11 cellular contexts compared by ENCODE assay signal in the genomic region with DNA sequence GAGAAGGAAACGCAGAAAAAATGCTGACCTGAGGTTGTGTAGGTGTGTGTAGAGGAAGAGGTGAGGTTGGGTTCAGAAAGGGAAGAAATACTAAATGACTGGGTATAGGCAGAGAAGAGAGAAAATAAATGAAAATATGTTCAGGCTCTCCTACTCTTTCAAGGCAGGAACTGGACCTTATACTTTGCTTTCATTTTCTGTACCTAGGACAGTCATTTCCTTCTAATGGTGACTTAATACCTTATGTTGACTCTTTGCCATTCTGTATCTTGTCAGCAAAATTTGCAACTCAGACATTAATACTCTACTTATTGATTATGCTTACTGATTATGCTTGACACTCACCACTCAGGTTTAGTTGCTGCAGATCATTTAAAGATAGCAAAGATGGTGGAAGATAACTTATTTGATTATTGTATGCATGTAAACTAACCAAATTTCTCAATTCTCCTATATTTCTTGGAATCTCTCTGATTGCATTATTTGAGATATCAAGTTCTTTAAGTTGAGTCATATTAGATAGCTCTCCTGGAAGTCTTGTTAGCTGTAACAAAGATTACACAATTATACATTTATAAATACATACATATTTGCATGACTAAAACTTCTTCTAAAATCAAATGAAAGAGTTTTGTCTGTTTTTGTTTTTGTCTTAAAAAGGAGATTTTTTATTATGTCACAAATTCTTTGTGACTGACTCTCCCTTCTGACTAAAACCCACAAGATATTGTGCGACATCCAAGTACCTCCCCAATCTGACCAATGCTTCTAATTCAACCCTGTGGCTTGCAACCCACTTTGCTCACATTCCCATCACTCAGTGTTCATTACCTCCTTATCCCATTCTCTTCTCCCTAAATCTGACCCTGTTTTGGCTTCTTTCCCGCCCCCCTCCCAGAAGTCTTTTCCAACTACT. TPM values are rescaled to one million over a fixed set of nuclear protein-coding genes. Genes with fewer than 3 reads are reported as not detected.
DNase-seq lines count a peak whose midpoint lies in the region; ATAC-seq and TF ChIP-seq lines count a peak whose summit lies in the region.
"Had no signal": no experiment of that assay in that cellular context is flagged by ENCODE, and none has a peak within 500 bp of the region (broad histone marks: within the 10 kb centered on the region; RNA-seq: fewer than 3 reads in every experiment).

No MANE protein-coding gene starts in this region.

- H3K27ac ChIP-seq in MM.1S (ENCODE audit: low read length) (no peak overlapping the region), left lung (no peak overlapping the region)

- no peaks in the 10 kb centered on the region for H4K20me1 ChIP-seq in MM.1S (ENCODE audit: insufficient read depth, low read length)

- no peak overlapping the region for H3K4me3 ChIP-seq in MM.1S (ENCODE audit: low read length)
- H3K4me3 ChIP-seq in left lung, result no peak overlapping the region

- peak overlapping the region; percentile 52 for H3K27ac Mint-ChIP-seq in HFFc6

- peak overlapping the region; percentile 18; the same call in 1 of the 2 replicates for H3K4me2 ChIP-seq in MM.1S (ENCODE audit: low read depth, low read length)

- H3K79me2 ChIP-seq in MM.1S (ENCODE audit: low read length), result no peaks in the 10 kb centered on the region

- no peaks in the 10 kb centered on the region for H3K36me3 Mint-ChIP-seq in HFFc6 (ENCODE audit: low read depth)

- intact Hi-C loops in left lung (cut with DNase I), result no loop called here

- no peaks in the 10 kb centered on the region for H3F3A ChIP-seq in MM.1S (ENCODE audit: insufficient read depth, low read length)

- no peaks in the 10 kb centered on the region for H3K9me3 ChIP-seq in MM.1S (replicated peaks; ENCODE audit: insufficient read depth, low read length)
- H3K9me3 ChIP-seq in left lung, result no peaks in the 10 kb centered on the region

- H3K27me3 Mint-ChIP-seq in HFFc6 (ENCODE audit: insufficient read depth), result peaks cover 4% of the 10 kb centered on the region; the same call in 1 of the 2 replicates

- TF ChIP-seq CTCF in HFFc6 (IDR thresholded peaks at IDR 0.05) (no peak), MM.1S (IDR thresholded peaks at IDR 0.05; ENCODE audit: low read length) (no peak), left lung (IDR thresholded peaks at IDR 0.05) (no peak)

- no peak overlapping the region for H3K9ac ChIP-seq in MM.1S (ENCODE audit: low read length)

- ATAC-seq in GM18511 (IDR thresholded peaks at IDR 0.05; ENCODE audit: unreplicated experiment) (peak; percentile 82), left lung (peak; percentile 53)
- ATAC-seq: esophagus mucosa, Panc1 had no signal

- peak overlapping the region; percentile 68 for H2AFZ ChIP-seq in MM.1S (ENCODE audit: low read length)

- no peaks in the 10 kb centered on the region for H3K9me2 ChIP-seq in MM.1S (replicated peaks; ENCODE audit: insufficient read depth, low read length)

- H3K9me3 Mint-ChIP-seq in HFFc6, result no peaks in the 10 kb centered on the region

- peaks cover 3% of the 10 kb centered on the region for H3K4me1 ChIP-seq in MM.1S (ENCODE audit: low read length)
- H3K4me1 ChIP-seq in left lung, result no peaks in the 10 kb centered on the region

- H3K27me3 ChIP-seq in MM.1S (replicated peaks; ENCODE audit: insufficient read depth, low read length), result no peaks in the 10 kb centered on the region
- H3K27me3 ChIP-seq in left lung, result no peaks in the 10 kb centered on the region

- DNase-seq in HFFc6 (peak; percentile 71), MM.1S (peak; percentile 29), left lung (no peak), T-helper 2 cell (no peak), DMS79 treated with DMSO at 0.1 percent for 48 hours (lab: John Stamatoyannopoulos, UW) (no peak), NCI-H524 treated with DMSO at 0.1 percent for 48 hours (lab: John Stamatoyannopoulos, UW) (no peak), NOMO-1 treated with dmso at 0.1 percent for 144 hours (lab: John Stamatoyannopoulos, UW; ENCODE audit: unreplicated experiment) (no peak)
- DNase-seq: nucleus accumbens had no signal

- H3K4me3 Mint-ChIP-seq in HFFc6, result peak overlapping the region; percentile 49

- H3K4me1 Mint-ChIP-seq in HFFc6 (ENCODE audit: low read depth), result peaks cover 16% of the 10 kb centered on the region

- H3K36me3 ChIP-seq in MM.1S (replicated peaks; ENCODE audit: insufficient read depth, low read length) (no peaks in the 10 kb centered on the region), left lung (no peaks in the 10 kb centered on the region)

RNA-seq across cellular contexts. Expression of a gene that starts 20.0 kb away (rescaled TPM):
- not detected for total RNA-seq in HFFc6 (2021; fragmentation: NEBNext Ultra II Directional; extraction: Animal tissue kit (Norgen Biotek cat#: 25700))
- total RNA-seq in left lung, result under 1 TPM in 1 of 2 donors, not detected in 1; 0.09 TPM
- total RNA-seq: esophagus mucosa had no signal

RNA-seq across cellular contexts. Expression of a gene that starts 24.6 kb away (rescaled TPM):
- 10 to 100 TPM; 34.9 to 43.8 (median 38.2) TPM for total RNA-seq in HFFc6 (2021; fragmentation: NEBNext Ultra II Directional; extraction: Animal tissue kit (Norgen Biotek cat#: 25700))
- total RNA-seq in left lung, result 100 to 1,000 TPM; 122 to 271 TPM

Comparison
In these comparisons a context has a peak if more than half of its experiments do, and no peak if none do; other contexts are left out.
1. DNase-seq: peak in HFFc6 (single experiment) and MM.1S (single experiment); none in left lung (0 of 2), T-helper 2 cell (0 of 5), DMS79 treated with DMSO at 0.1 percent for 48 hours (single experiment), NCI-H524 treated with DMSO at 0.1 percent for 48 hours (single experiment) and NOMO-1 treated with dmso at 0.1 percent for 144 hours (single experiment).